23 cellular contexts compared by ENCODE assay signal in genomic region chr3:38375488-38376097, GRCh38.
"Had no signal": no experiment of that assay in that cellular context is flagged by ENCODE, and none has a peak within 500 bp of the region (broad histone marks: within the 10 kb centered on the region; RNA-seq: fewer than 3 reads in every experiment).

No MANE protein-coding gene starts in this region.

- H3K9ac ChIP-seq: KMS-11, SK-N-SH had no signal

- H3K9me3 ChIP-seq: SK-N-SH had no signal

- DNase-seq: Kasumi-1, MM.1S, NCI-H1092 treated with DMSO at 0.1 percent for 48 hours, NCI-H1436, NCI-H187, NCI-H2029, NCI-H2081 treated with DMSO at 0.1 percent for 48 hours, NCI-H2171, NCI-H226, NCI-H446, NCI-H510A, NCI-H524 treated with DMSO at 0.1 percent for 48 hours, NCI-H69, NCI-H774, Right ventricle myocardium superior, RPMI8226, SK-N-SH had no signal

- H3K27me3 Mint-ChIP-seq: IgD-negative memory B cell had no signal

- H3K36me3 Mint-ChIP-seq: IgD-negative memory B cell had no signal

- H3K27ac ChIP-seq: HL-60, KMS-11 had no signal

- H3K4me2 ChIP-seq: KMS-11, SK-N-SH had no signal

- FAIRE-seq: HTR-8/SVneo, K562, RCC 7860 had no signal

- H3K27ac Mint-ChIP-seq: IgD-negative memory B cell had no signal

- ATAC-seq: K562 had no signal

- H3K4me3 ChIP-seq: K562 had no signal

- H3K4me3 Mint-ChIP-seq: IgD-negative memory B cell had no signal
